ENCODE assay signal across 1 cellular context in the genomic region with DNA sequence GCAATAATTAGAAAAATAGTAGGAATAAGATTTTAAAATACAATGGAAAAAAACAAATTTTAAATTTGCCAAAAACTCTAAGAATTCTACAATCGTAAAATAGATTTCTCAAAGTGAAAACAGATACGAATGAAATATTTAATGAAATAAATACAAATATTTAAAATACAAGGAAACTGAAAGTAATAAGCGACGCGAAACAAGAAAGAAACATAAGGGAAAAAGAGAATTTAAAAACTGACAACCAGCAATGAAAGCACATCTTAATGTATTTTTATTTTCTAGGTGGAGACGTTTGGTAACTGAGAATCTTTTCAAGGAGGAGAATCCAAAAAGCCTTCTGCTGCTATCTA.
TF ChIP-seq lines count a peak whose summit lies in the region.

No MANE protein-coding gene starts in this region.

TF ChIP-seq in H1, 55 proteins besides CTCF, POLR2A, EP300 and RAD21:
- TF ChIP-seq KDM1A (IDR thresholded peaks at IDR 0.05; ENCODE audit: borderline replicate concordance, low read length): no peak
- no peak for TF ChIP-seq RFX5 (IDR thresholded peaks at IDR 0.05; ENCODE audit: borderline replicate concordance, low read depth, low read length)
